ENCODE assay signal across 36 cellular contexts in genomic region chr5:151954271-151954670, GRCh38. TPM values are rescaled to one million over a fixed set of nuclear protein-coding genes. Genes with fewer than 3 reads are reported as not detected.
"Had no signal": no experiment of that assay in that cellular context is flagged by ENCODE, and none has a peak within 500 bp of the region (broad histone marks: within the 10 kb centered on the region; RNA-seq: fewer than 3 reads in every experiment).

No MANE protein-coding gene starts in this region.

- H3K9me3 ChIP-seq: ascending aorta, SJSA1 had no signal

- H3K27ac ChIP-seq: ascending aorta, cardiac muscle cell, KMS-11, SJSA1, VCaP had no signal

- H3K27me3 ChIP-seq: ascending aorta, cardiac muscle cell had no signal

- H3K4me2 ChIP-seq: KMS-11 had no signal

- H3K4me1 ChIP-seq: ascending aorta, SJSA1 had no signal

- H3K36me3 Mint-ChIP-seq: activated naive CD8-positive, alpha-beta T cell treated with anti-CD3 and anti-CD28 coated beads, Interleukin-2, amount 10 ng/mL, durations not matched to agents 7 days and 5 days had no signal

- ATAC-seq: activated CD4-positive, alpha-beta T cell treated with anti-CD3 and anti-CD28 coated beads for 36 hours; activated T-cell treated with anti-CD3 and anti-CD28 coated beads, Interleukin-2, amount 50 U/mL, for 72 hours; activated T-helper 17 cell treated with anti-CD3 and anti-CD28 coated beads, Interleukin-2, amount 50 U/mL, for 72 hours; Panc1; SK-N-SH treated with all-trans-retinoic acid at 6 μM for 48 hours; T-cell had no signal

- H3K4me3 Mint-ChIP-seq: activated CD4-positive, alpha-beta memory T cell treated with anti-CD3 and anti-CD28 coated beads, Interleukin-2, amount 10 ng/mL, durations not matched to agents 7 days and 5 days; activated CD4-positive, alpha-beta T cell treated with anti-CD3 and anti-CD28 coated beads for 36 hours; activated naive CD8-positive, alpha-beta T cell treated with anti-CD3 and anti-CD28 coated beads, Interleukin-2, amount 10 ng/mL, durations not matched to agents 7 days and 5 days; activated T-cell treated with anti-CD3 and anti-CD28 coated beads, Interleukin-2, amount 50 U/mL, for 72 hours; activated T-helper 17 cell treated with anti-CD3 and anti-CD28 coated beads, Interleukin-2, amount 50 U/mL, for 72 hours; central memory CD8-positive, alpha-beta T cell; T-cell had no signal

- H3K27ac Mint-ChIP-seq: activated CD4-positive, alpha-beta memory T cell treated with anti-CD3 and anti-CD28 coated beads, Interleukin-2, amount 10 ng/mL, durations not matched to agents 7 days and 5 days; activated CD4-positive, alpha-beta T cell treated with anti-CD3 and anti-CD28 coated beads for 36 hours; activated naive CD8-positive, alpha-beta T cell treated with anti-CD3 and anti-CD28 coated beads, Interleukin-2, amount 10 ng/mL, durations not matched to agents 7 days and 5 days; activated T-cell treated with anti-CD3 and anti-CD28 coated beads, Interleukin-2, amount 50 U/mL, for 72 hours; activated T-helper 17 cell treated with anti-CD3 and anti-CD28 coated beads, Interleukin-2, amount 50 U/mL, for 72 hours had no signal

- DNase-seq: activated CD4-positive, alpha-beta memory T cell treated with anti-CD3 and anti-CD28 coated beads, Interleukin-2, amount 10 ng/mL, durations not matched to agents 7 days and 5 days; activated CD4-positive, alpha-beta T cell treated with anti-CD3 and anti-CD28 coated beads for 36 hours; activated effector memory CD4-positive, alpha-beta T cell treated with anti-CD3 and anti-CD28 coated beads, Interleukin-2, amount 50 U/mL, for 16 hours; activated naive CD4-positive, alpha-beta T cell; activated naive CD4-positive, alpha-beta T cell treated with anti-CD3 and anti-CD28 coated beads, Interleukin-2, amount 50 U/mL, for 16 hours; activated naive CD8-positive, alpha-beta T cell treated with anti-CD3 and anti-CD28 coated beads, Interleukin-2, amount 10 ng/mL, durations not matched to agents 7 days and 5 days; activated T-cell treated with anti-CD3 and anti-CD28 coated beads, Interleukin-2, amount 50 U/mL, for 1 hour; activated T-cell treated with anti-CD3 and anti-CD28 coated beads, Interleukin-2, amount 50 U/mL, for 72 hours; amygdala; NCI-H1092 treated with DMSO at 0.1 percent for 48 hours; NCI-H1417; NCI-H146; NCI-H187; NCI-H2029 treated with DMSO at 0.1 percent for 48 hours; NCI-H2107; NCI-H2171; NCI-H510A; NCI-H526 treated with DMSO at 0.1 percent for 48 hours; NCI-H774; RPMI8226; SHP77 treated with DMSO at 0.1 percent for 48 hours; T-cell; T-helper 2 cell; T-helper 9 cell had no signal

- H3K27me3 Mint-ChIP-seq: activated CD4-positive, alpha-beta memory T cell treated with anti-CD3 and anti-CD28 coated beads, Interleukin-2, amount 10 ng/mL, durations not matched to agents 7 days and 5 days; activated CD4-positive, alpha-beta T cell treated with anti-CD3 and anti-CD28 coated beads for 36 hours; activated naive CD8-positive, alpha-beta T cell treated with anti-CD3 and anti-CD28 coated beads, Interleukin-2, amount 10 ng/mL, durations not matched to agents 7 days and 5 days; activated T-helper 17 cell treated with anti-CD3 and anti-CD28 coated beads, Interleukin-2, amount 50 U/mL, for 72 hours had no signal

- H3K36me3 ChIP-seq: ascending aorta, cardiac muscle cell, SJSA1 had no signal

- H3K9me3 Mint-ChIP-seq: activated CD4-positive, alpha-beta memory T cell treated with anti-CD3 and anti-CD28 coated beads, Interleukin-2, amount 10 ng/mL, durations not matched to agents 7 days and 5 days; activated naive CD8-positive, alpha-beta T cell treated with anti-CD3 and anti-CD28 coated beads, Interleukin-2, amount 10 ng/mL, durations not matched to agents 7 days and 5 days; activated T-cell treated with anti-CD3 and anti-CD28 coated beads, Interleukin-2, amount 50 U/mL, for 72 hours; activated T-helper 17 cell treated with anti-CD3 and anti-CD28 coated beads, Interleukin-2, amount 50 U/mL, for 72 hours; central memory CD8-positive, alpha-beta T cell; T-cell had no signal

- H3K4me3 ChIP-seq: ascending aorta, cardiac muscle cell, SJSA1 had no signal

- H3K9ac ChIP-seq: KMS-11 had no signal

RNA-seq across cellular contexts. Expression of gene GLRA1, which starts 29.6 kb away (rescaled TPM):
- total RNA-seq: activated CD4-positive, alpha-beta memory T cell treated with anti-CD3 and anti-CD28 coated beads, Interleukin-2, amount 10 ng/mL, durations not matched to agents 7 days and 5 days; activated CD4-positive, alpha-beta T cell treated with anti-CD3 and anti-CD28 coated beads for 36 hours; activated CD8-positive, alpha-beta memory T cell treated with anti-CD3 and anti-CD28 coated beads for 36 hours; activated naive CD8-positive, alpha-beta T cell treated with anti-CD3 and anti-CD28 coated beads, Interleukin-2, amount 10 ng/mL, durations not matched to agents 7 days and 5 days; activated T-cell treated with anti-CD3 and anti-CD28 coated beads, Interleukin-2, amount 50 U/mL, for 72 hours; activated T-helper 17 cell treated with anti-CD3 and anti-CD28 coated beads, Interleukin-2, amount 50 U/mL, for 72 hours; ascending aorta; cardiac muscle cell; chondrocyte; LHCN-M2; SJSA1; T-cell had no signal
- polyA plus RNA-seq: cardiac muscle cell had no signal
